9 cellular contexts compared by ENCODE assay signal in the genomic region with DNA sequence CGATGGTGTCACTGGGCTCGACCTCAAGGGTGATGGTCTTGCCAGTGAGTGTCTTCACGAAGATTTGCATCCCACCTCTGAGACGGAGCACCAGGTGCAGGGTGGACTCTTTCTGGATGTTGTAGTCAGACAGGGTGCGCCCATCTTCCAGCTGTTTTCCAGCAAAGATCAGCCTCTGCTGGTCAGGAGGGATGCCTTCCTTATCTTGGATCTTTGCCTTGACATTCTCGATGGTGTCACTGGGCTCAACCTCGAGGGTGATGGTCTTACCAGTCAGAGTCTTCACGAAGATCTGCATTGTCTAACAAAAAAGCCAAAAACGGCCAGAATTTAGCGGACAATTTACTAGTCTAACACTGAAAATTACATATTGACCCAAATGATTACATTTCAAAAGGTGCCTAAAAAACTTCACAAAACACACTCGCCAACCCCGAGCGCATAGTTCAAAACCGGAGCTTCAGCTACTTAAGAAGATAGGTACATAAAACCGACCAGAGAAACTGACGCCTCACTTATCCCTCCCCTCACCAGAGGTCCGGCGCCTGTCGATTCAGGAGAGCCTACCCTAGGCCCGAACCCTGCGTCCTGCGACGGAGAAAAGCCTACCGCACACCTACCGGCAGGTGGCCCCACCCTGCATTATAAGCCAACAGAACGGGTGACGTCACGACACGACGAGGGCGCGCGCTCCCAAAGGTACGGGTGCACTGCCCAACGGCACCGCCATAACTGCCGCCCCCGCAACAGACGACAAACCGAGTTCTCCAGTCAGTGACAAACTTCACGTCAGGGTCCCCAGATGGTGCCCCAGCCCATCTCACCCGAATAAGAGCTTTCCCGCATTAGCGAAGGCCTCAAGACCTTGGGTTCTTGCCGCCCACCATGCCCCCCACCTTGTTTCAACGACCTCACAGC. TPM values are rescaled to one million over a fixed set of nuclear protein-coding genes. Genes with fewer than 3 reads are reported as not detected.
DNase-seq lines count a peak whose midpoint lies in the region; ATAC-seq, FAIRE-seq and TF ChIP-seq lines count a peak whose summit lies in the region.
"Had no signal": no experiment of that assay in that cellular context is flagged by ENCODE, and none has a peak within 500 bp of the region (broad histone marks: within the 10 kb centered on the region; RNA-seq: fewer than 3 reads in every experiment).

No MANE protein-coding gene starts in this region.

- DNase-seq in EL (peak; percentile 68), cerebellar cortex (ENCODE audit: low spot score) (peak; percentile 86), HepG2 (ENCODE audit: low spot score) (peak; percentile 76), AG08395 (ENCODE audit: low spot score) (no peak), midbrain (lab: John Stamatoyannopoulos, UW) (no peak)
- DNase-seq in stimulated activated CD4-positive, alpha-beta T cell treated with anti-CD3 and anti-CD28 coated beads, Interleukin-4, amount 100 ng/mL, for 48 hours (ENCODE audit: low read depth in 2 of 2) = peak; percentile 94 to 96

- peak overlapping the region; percentile 86 to 99 (median 93) for H3K4me3 ChIP-seq in HepG2 (replicated peaks in 1 of 3; ENCODE audit: insufficient read depth in 1 of 3, low read depth in 2 of 3, low read length in 3 of 3)

- POLR2A ChIA-PET in HepG2 (lab: Yijun Ruan, JAX) = interaction anchor here (0.8 to 12.4 kb wide), 10 partner anchors 8 to 136 kb away, joined by 4 to 199 read pairs (median 7); no protein-coding TSS in a partner anchor

- peaks cover 50% of the 10 kb centered on the region for H3K4me1 ChIP-seq in HepG2 (ENCODE audit: insufficient read depth, low read length)

- no peaks in the 10 kb centered on the region for H3K9me3 ChIP-seq in HepG2 (ENCODE audit: low read length)

- TSS peak; percentile 58 for BruUV-seq in HepG2 (replicated peaks; lab: Mats Ljungman, UMichigan)

- peaks cover 49% of the 10 kb centered on the region for H3K79me2 ChIP-seq in HepG2 (ENCODE audit: insufficient read depth, low read length)

- in situ Hi-C loops in HepG2 (cut with HindIII; ENCODE audit: extremely low pct_ligation_motif_present, low pct_unique_long_range_greater_than_20kb) = no loop called here

- WGBS in HepG2 (ENCODE audit: low lambda C conversion rate) = 3% methylated on average over 25 of the region's 46 CpGs

- TF ChIP-seq RAD21 in HepG2 (CRISPR knock-in tag; IDR thresholded peaks at IDR 0.05) = no peak; the same call in 1 of the 2 replicates

- H3K9ac ChIP-seq in HepG2 (ENCODE audit: insufficient read depth, low read depth, low read length) = peak overlapping the region; percentile 99

- no peak for FAIRE-seq in HepG2 (lab: Jason Lieb, UNC)
- FAIRE-seq: colon had no signal

- no peaks in the 10 kb centered on the region; a peak in 1 of 5 replicates for H3K27me3 ChIP-seq in HepG2 (ENCODE audit: control insufficient read depth in 1 of 2, insufficient read depth in 2 of 2, low read length in 2 of 2)

- CTCF ChIA-PET in HepG2 (lab: Yijun Ruan, JAX; ENCODE audit: low intra/inter-chr PET ratio, low total read pairs) = no interaction called here

- peak overlapping the region; percentile 95 for H3K4me2 ChIP-seq in HepG2 (ENCODE audit: low read depth, low read length)

- H2AFZ ChIP-seq in HepG2 (ENCODE audit: low read length) = no peak overlapping the region

- intact Hi-C loops in HepG2 (cut with micrococcal nuclease; ENCODE audit: unreplicated experiment) = no loop called here

- H3K27ac ChIP-seq in VCaP = peak overlapping the region; percentile 99
- H3K27ac ChIP-seq in HepG2 (ENCODE audit: extremely low read length, insufficient read depth, low read length) = peak overlapping the region; percentile 100

- TF ChIP-seq EP300 in HepG2 (IDR thresholded peaks at IDR 0.05; ENCODE audit: low read depth in 2 of 2, low read length in 2 of 2) = no peak
- no peak for TF ChIP-seq EP300 in HepG2 (CRISPR knock-in tag; IDR thresholded peaks at IDR 0.05; ENCODE audit: borderline replicate concordance)

- ATAC-seq in HG02938 (IDR thresholded peaks at IDR 0.05; ENCODE audit: unreplicated experiment) = peak; percentile 16
- ATAC-seq in HepG2 = peak; percentile 34

- TF ChIP-seq CTCF in VCaP (conservative IDR thresholded peaks at IDR 0.05) (peak; percentile 89), HepG2 (CRISPR knock-in tag; IDR thresholded peaks at IDR 0.05) (peak; percentile 72)

- TF ChIP-seq POLR2A in HepG2 (IDR thresholded peaks at IDR 0.05; ENCODE audit: insufficient read depth in 1 of 2, low read depth in 2 of 2, low read length in 2 of 2) = no peak

- H4K20me1 ChIP-seq in HepG2 (ENCODE audit: insufficient read depth, low read length) = peaks cover 39% of the 10 kb centered on the region

- peaks cover 4 to 26% of the 10 kb centered on the region in 2 experiments for H3K36me3 ChIP-seq in HepG2 (replicated peaks in 1 of 2; ENCODE audit: control insufficient read depth in 1 of 2, insufficient read depth in 2 of 2, low read length in 2 of 2)

TF ChIP-seq in HepG2, 621 proteins besides CTCF, POLR2A, EP300 and RAD21 (continues in another document):
- TF ChIP-seq, protein P1, sequence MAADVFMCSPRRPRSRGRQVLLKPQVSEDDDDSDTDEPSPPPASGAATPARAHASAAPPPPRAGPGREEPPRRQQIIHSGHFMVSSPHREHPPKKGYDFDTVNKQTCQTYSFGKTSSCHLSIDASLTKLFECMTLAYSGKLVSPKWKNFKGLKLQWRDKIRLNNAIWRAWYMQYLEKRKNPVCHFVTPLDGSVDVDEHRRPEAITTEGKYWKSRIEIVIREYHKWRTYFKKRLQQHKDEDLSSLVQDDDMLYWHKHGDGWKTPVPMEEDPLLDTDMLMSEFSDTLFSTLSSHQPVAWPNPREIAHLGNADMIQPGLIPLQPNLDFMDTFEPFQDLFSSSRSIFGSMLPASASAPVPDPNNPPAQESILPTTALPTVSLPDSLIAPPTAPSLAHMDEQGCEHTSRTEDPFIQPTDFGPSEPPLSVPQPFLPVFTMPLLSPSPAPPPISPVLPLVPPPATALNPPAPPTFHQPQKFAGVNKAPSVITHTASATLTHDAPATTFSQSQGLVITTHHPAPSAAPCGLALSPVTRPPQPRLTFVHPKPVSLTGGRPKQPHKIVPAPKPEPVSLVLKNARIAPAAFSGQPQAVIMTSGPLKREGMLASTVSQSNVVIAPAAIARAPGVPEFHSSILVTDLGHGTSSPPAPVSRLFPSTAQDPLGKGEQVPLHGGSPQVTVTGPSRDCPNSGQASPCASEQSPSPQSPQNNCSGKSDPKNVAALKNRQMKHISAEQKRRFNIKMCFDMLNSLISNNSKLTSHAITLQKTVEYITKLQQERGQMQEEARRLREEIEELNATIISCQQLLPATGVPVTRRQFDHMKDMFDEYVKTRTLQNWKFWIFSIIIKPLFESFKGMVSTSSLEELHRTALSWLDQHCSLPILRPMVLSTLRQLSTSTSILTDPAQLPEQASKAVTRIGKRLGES (CRISPR knock-in tag; IDR thresholded peaks at IDR 0.05; ENCODE audit: borderline replicate concordance) = no peak
- no peak for TF ChIP-seq ZNF530 (CRISPR knock-in tag; IDR thresholded peaks at IDR 0.05; ENCODE audit: low read depth)

RNA-seq across cellular contexts. Expression of gene UBC, which starts 0.7 kb away (rescaled TPM):
- 805 and 1,167 TPM in 2 replicates for total RNA-seq in HepG2 (2016; rRNA removed; fragmentation: Illumina TruSeq; extraction: Trizol)
- 330 and 384 TPM in 2 replicates for total RNA-seq in HepG2 (2016; cell fraction: cytosol; rRNA removed; fragmentation: Illumina TruSeq; extraction: Trizol; ENCODE audit: low read depth)
- 802 and 1,160 TPM in 2 replicates for total RNA-seq in HepG2 (2016; cell fraction: insoluble cytoplasmic fraction; rRNA removed; fragmentation: Illumina TruSeq; extraction: Trizol)
- total RNA-seq in HepG2 (2016; cell fraction: membrane; rRNA removed; fragmentation: Illumina TruSeq; extraction: Trizol) = 388 and 438 TPM in 2 replicates
- total RNA-seq in HepG2 (2016; cell fraction: nucleus; rRNA removed; fragmentation: Illumina TruSeq; extraction: Trizol) = 473 and 495 TPM in 2 replicates
- polyA plus RNA-seq in HepG2 (2011; rRNA removed) = 1,432 and 1,529 TPM in 2 replicates
- 1,350 and 1,708 TPM in 2 replicates for polyA plus RNA-seq in HepG2 (2011; cell fraction: cytosol; rRNA removed)
- 541 and 721 TPM in 2 replicates for polyA plus RNA-seq in HepG2 (2011; cell fraction: nucleus; rRNA removed)
- polyA plus RNA-seq in HepG2 (2012) = 920 and 1,315 TPM in 2 replicates
- 299 and 343 TPM in 2 replicates for polyA plus RNA-seq in HepG2 (2016; cell fraction: cytosol; fragmentation: Illumina TruSeq; extraction: Trizol; ENCODE audit: low read depth)
- 1,055 and 1,063 TPM in 2 replicates for polyA plus RNA-seq in HepG2 (2016; cell fraction: insoluble cytoplasmic fraction; fragmentation: Illumina TruSeq; extraction: Trizol; ENCODE audit: low read depth)
- 279 and 340 TPM in 2 replicates for polyA plus RNA-seq in HepG2 (2016; cell fraction: membrane; fragmentation: Illumina TruSeq; extraction: Trizol; ENCODE audit: low read depth)
- polyA plus RNA-seq in HepG2 (2016; cell fraction: nucleus; fragmentation: Illumina TruSeq; extraction: Trizol; ENCODE audit: insufficient read depth, low read depth) = 688 and 691 TPM in 2 replicates
- 531 and 665 TPM in 2 replicates for polyA minus RNA-seq in HepG2 (2011; rRNA and poly(A)+ RNA removed; ENCODE audit: low replicate concordance)
- polyA minus RNA-seq in HepG2 (2011; cell fraction: cytosol; rRNA and poly(A)+ RNA removed) = 412 and 617 TPM in 2 replicates
- polyA minus RNA-seq in HepG2 (2011; cell fraction: nucleus; rRNA and poly(A)+ RNA removed) = 99.5 and 162 TPM in 2 replicates

RNA-seq across cellular contexts. Expression of gene SCARB1, which starts 50.1 kb away (rescaled TPM):
- total RNA-seq in HepG2 (2016; rRNA removed; fragmentation: Illumina TruSeq; extraction: Trizol) = 33.2 and 63.4 TPM in 2 replicates
- total RNA-seq in HepG2 (2016; cell fraction: cytosol; rRNA removed; fragmentation: Illumina TruSeq; extraction: Trizol; ENCODE audit: low read depth) = 10.1 and 11.6 TPM in 2 replicates
- 24.7 and 65.3 TPM in 2 replicates for total RNA-seq in HepG2 (2016; cell fraction: insoluble cytoplasmic fraction; rRNA removed; fragmentation: Illumina TruSeq; extraction: Trizol)
- total RNA-seq in HepG2 (2016; cell fraction: membrane; rRNA removed; fragmentation: Illumina TruSeq; extraction: Trizol) = 32.7 and 33.2 TPM in 2 replicates
- total RNA-seq in HepG2 (2016; cell fraction: nucleus; rRNA removed; fragmentation: Illumina TruSeq; extraction: Trizol) = 82.8 and 99.0 TPM in 2 replicates
- 160 and 189 TPM in 2 replicates for polyA plus RNA-seq in HepG2 (2011; rRNA removed)
- 208 and 213 TPM in 2 replicates for polyA plus RNA-seq in HepG2 (2011; cell fraction: cytosol; rRNA removed)
- polyA plus RNA-seq in HepG2 (2011; cell fraction: nucleus; rRNA removed) = 869 and 1,053 TPM in 2 replicates
- polyA plus RNA-seq in HepG2 (2012) = 214 and 253 TPM in 2 replicates
- 18.1 and 20.1 TPM in 2 replicates for polyA plus RNA-seq in HepG2 (2016; cell fraction: cytosol; fragmentation: Illumina TruSeq; extraction: Trizol; ENCODE audit: low read depth)
- 42.8 and 60.7 TPM in 2 replicates for polyA plus RNA-seq in HepG2 (2016; cell fraction: insoluble cytoplasmic fraction; fragmentation: Illumina TruSeq; extraction: Trizol; ENCODE audit: low read depth)
- 42.2 and 44.0 TPM in 2 replicates for polyA plus RNA-seq in HepG2 (2016; cell fraction: membrane; fragmentation: Illumina TruSeq; extraction: Trizol; ENCODE audit: low read depth)
- 235 and 236 TPM in 2 replicates for polyA plus RNA-seq in HepG2 (2016; cell fraction: nucleus; fragmentation: Illumina TruSeq; extraction: Trizol; ENCODE audit: insufficient read depth, low read depth)
- polyA minus RNA-seq in HepG2 (2011; rRNA and poly(A)+ RNA removed; ENCODE audit: low replicate concordance) = 104 and 367 TPM in 2 replicates
- polyA minus RNA-seq in HepG2 (2011; cell fraction: cytosol; rRNA and poly(A)+ RNA removed) = 143 and 183 TPM in 2 replicates
- polyA minus RNA-seq in HepG2 (2011; cell fraction: nucleus; rRNA and poly(A)+ RNA removed) = 104 and 119 TPM in 2 replicates

Comparison
In these comparisons a context has a peak if more than half of its experiments do, and no peak if none do; other contexts are left out.
1. DNase-seq: peak in EL (single experiment), cerebellar cortex (single experiment), HepG2 (single experiment) and stimulated activated CD4-positive, alpha-beta T cell treated with anti-CD3 and anti-CD28 coated beads, Interleukin-4, amount 100 ng/mL, for 48 hours (2 of 2); none in AG08395 (single experiment) and midbrain (single experiment).